ENCODE assay signal across 19 cellular contexts in genomic region chr16:1639282-1639681, GRCh38.
"Had no signal": no experiment of that assay in that cellular context is flagged by ENCODE, and none has a peak within 500 bp of the region (broad histone marks: within the 10 kb centered on the region; RNA-seq: fewer than 3 reads in every experiment).

No MANE protein-coding gene starts in this region.

- H3K27me3 Mint-ChIP-seq: activated naive CD8-positive, alpha-beta T cell; dendritic cell treated with granulocyte-macrophage colony-stimulating factor and Interleukin-4, amounts not matched to agents 40 ng/mL and 50 ng/mL, for 4 days; T-helper 17 cell had no signal

- H3K27ac ChIP-seq: prostate gland, skin epidermis, stomach, WERI-Rb-1 had no signal

- H3K4me3 Mint-ChIP-seq: activated naive CD8-positive, alpha-beta T cell; dendritic cell treated with granulocyte-macrophage colony-stimulating factor and Interleukin-4, amounts not matched to agents 40 ng/mL and 50 ng/mL, for 4 days; mesothelial cell of epicardium; T-helper 17 cell had no signal

- H3K27me3 ChIP-seq: stomach, upper lobe of left lung had no signal

- DNase-seq: activated CD4-positive, alpha-beta T cell treated with anti-CD3 and anti-CD28 coated beads for 1 hour; activated CD4-positive, alpha-beta T cell treated with anti-CD3 and anti-CD28 coated beads, Interleukin-2, amount 50 U/mL, for 48 hours; activated gamma-delta T cell treated with Interleukin-2 at 50 U/mL for 16 hours; amniotic stem cell; effector memory CD4-positive, alpha-beta T cell; islet precursor cell; stimulated activated CD4-positive, alpha-beta T cell treated with anti-CD3 and anti-CD28 coated beads, Interleukin-15, amount 100 ng/mL, for 24 hours; stimulated activated CD4-positive, alpha-beta T cell treated with anti-CD3 and anti-CD28 coated beads, Interleukin-2, amount 100 ng/mL, for 48 hours; stomach; T-helper 17 cell; upper lobe of left lung; WERI-Rb-1 had no signal

- H3K4me1 ChIP-seq: prostate gland, stomach had no signal

- H3K27ac Mint-ChIP-seq: activated naive CD8-positive, alpha-beta T cell; dendritic cell treated with granulocyte-macrophage colony-stimulating factor and Interleukin-4, amounts not matched to agents 40 ng/mL and 50 ng/mL, for 4 days; T-helper 17 cell had no signal

- H3K4me3 ChIP-seq: lung, prostate gland, skin epidermis, stomach, upper lobe of left lung had no signal

- H3K9me3 Mint-ChIP-seq: dendritic cell treated with granulocyte-macrophage colony-stimulating factor and Interleukin-4, amounts not matched to agents 40 ng/mL and 50 ng/mL, for 4 days; mesothelial cell of epicardium had no signal

- ATAC-seq: right cardiac atrium, T-helper 17 cell had no signal

- H3K9me3 ChIP-seq: prostate gland, stomach, upper lobe of left lung had no signal
